32 cellular contexts compared by ENCODE assay signal in genomic region chr15:49026700-49027099, GRCh38.
"Had no signal": no experiment of that assay in that cellular context is flagged by ENCODE, and none has a peak within 500 bp of the region (broad histone marks: within the 10 kb centered on the region; RNA-seq: fewer than 3 reads in every experiment).

No MANE protein-coding gene starts in this region.

- H3K9me3 Mint-ChIP-seq: naive thymus-derived CD4-positive, alpha-beta T cell; nephron; stimulated activated naive B cell treated with anti-CD40 and anti-IgM and Interleukin-4, amounts not matched to agents 10 μg/mL and 1 μg/mL and 100 μg/mL, for 72 hours; stimulated activated naive CD8-positive, alpha-beta T cell treated with anti-CD3 and anti-CD28 coated beads, Interleukin-15, Interleukin-2, amounts not matched to agents 100 ng/mL and 50 ng/mL, for 24 hours had no signal

- H3K27ac Mint-ChIP-seq: naive thymus-derived CD4-positive, alpha-beta T cell; nephron; stimulated activated naive B cell treated with anti-CD40 and anti-IgM and Interleukin-4, amounts not matched to agents 10 μg/mL and 1 μg/mL and 100 μg/mL, for 72 hours; stimulated activated naive CD8-positive, alpha-beta T cell treated with anti-CD3 and anti-CD28 coated beads, Interleukin-15, Interleukin-2, amounts not matched to agents 100 ng/mL and 50 ng/mL, for 24 hours had no signal

- H3K4me3 ChIP-seq: lower lobe of right lung, mucosa of descending colon, pancreas, prostate gland, skin epidermis, suprapubic skin, thoracic aorta, tibial artery, uterus had no signal

- ATAC-seq: left cardiac atrium; left lobe of liver; left ventricle myocardium superior; lower lobe of right lung; mucosa of descending colon; naive thymus-derived CD4-positive, alpha-beta T cell; pancreas; right cardiac atrium; sciatic nerve; stimulated activated naive B cell treated with anti-CD40 and anti-IgM and Interleukin-4, amounts not matched to agents 10 μg/mL and 1 μg/mL and 100 μg/mL, for 72 hours had no signal

- H3K4me3 Mint-ChIP-seq: naive thymus-derived CD4-positive, alpha-beta T cell; nephron; stimulated activated naive B cell treated with anti-CD40 and anti-IgM and Interleukin-4, amounts not matched to agents 10 μg/mL and 1 μg/mL and 100 μg/mL, for 72 hours; stimulated activated naive CD8-positive, alpha-beta T cell treated with anti-CD3 and anti-CD28 coated beads, Interleukin-15, Interleukin-2, amounts not matched to agents 100 ng/mL and 50 ng/mL, for 24 hours had no signal

- H3K4me1 ChIP-seq: lower lobe of right lung, pancreas, prostate gland, suprapubic skin, tibial artery, uterus had no signal

- H3K27me3 ChIP-seq: pancreas, suprapubic skin, tibial artery, uterus had no signal

- H3K36me3 ChIP-seq: uterus had no signal

- H3K27ac ChIP-seq: lower lobe of right lung, pancreas, prostate gland, skin epidermis, suprapubic skin, thoracic aorta, tibial artery, uterus had no signal

- H3K9me3 ChIP-seq: lower lobe of right lung, mucosa of descending colon, pancreas, prostate gland, suprapubic skin, thoracic aorta, tibial artery, uterus had no signal

- H3K4me1 Mint-ChIP-seq: nephron had no signal

- DNase-seq: head of caudate nucleus; hippocampal formation; kidney glomerular epithelial cell; left cardiac atrium; left ventricle myocardium superior; lower lobe of right lung; mammary epithelial cell; midbrain; mucosa of descending colon; naive thymus-derived CD4-positive, alpha-beta T cell; nucleus accumbens; pancreas; posterior cingulate gyrus; retina; right cardiac atrium; stimulated activated CD4-positive, alpha-beta T cell treated with anti-CD3 and anti-CD28 coated beads, Interleukin-12 subunit alpha, Interleukin-12 subunit beta, amount 100 ng/mL, for 4 hours; stimulated activated CD4-positive, alpha-beta T cell treated with anti-CD3 and anti-CD28 coated beads, Interleukin-15, amount 100 ng/mL, for 24 hours; stimulated activated CD4-positive, alpha-beta T cell treated with anti-CD3 and anti-CD28 coated beads, Interleukin-2, amount 100 ng/mL, for 24 hours; stimulated activated CD4-positive, alpha-beta T cell treated with anti-CD3 and anti-CD28 coated beads, Interleukin-4, amount 100 ng/mL, for 1 hour; stimulated activated naive B cell treated with anti-CD40 and anti-IgM and Interleukin-4, amounts not matched to agents 10 μg/mL and 1 μg/mL and 100 μg/mL, for 72 hours; tibial artery; trophoblast cell; uterus had no signal

- FAIRE-seq: keratinocyte, pancreas had no signal

- H3K27me3 Mint-ChIP-seq: naive thymus-derived CD4-positive, alpha-beta T cell; stimulated activated naive B cell treated with anti-CD40 and anti-IgM and Interleukin-4, amounts not matched to agents 10 μg/mL and 1 μg/mL and 100 μg/mL, for 72 hours; stimulated activated naive CD8-positive, alpha-beta T cell treated with anti-CD3 and anti-CD28 coated beads, Interleukin-15, Interleukin-2, amounts not matched to agents 100 ng/mL and 50 ng/mL, for 24 hours had no signal
